In genomic region chr11:61914471-61915171, GRCh38 we compare ENCODE assay signal across 1 cellular context.
TF ChIP-seq lines count a peak whose summit lies in the region.

No MANE protein-coding gene starts in this region.

TF ChIP-seq in SK-N-SH, 30 proteins besides CTCF, POLR2A, EP300 and RAD21 (continued from another document):
- TF ChIP-seq ZBTB33 (IDR thresholded peaks at IDR 0.05; ENCODE audit: borderline replicate concordance, low read depth) (no peak), TCF12 (IDR thresholded peaks at IDR 0.05) (no peak), TEAD4 (IDR thresholded peaks at IDR 0.05; ENCODE audit: borderline replicate concordance, insufficient read depth) (no peak), MAX (IDR thresholded peaks at IDR 0.05; ENCODE audit: low read depth) (no peak), IRF3 (IDR thresholded peaks at IDR 0.05; ENCODE audit: low read depth, low read length) (no peak), NRF1 (IDR thresholded peaks at IDR 0.05; ENCODE audit: low read depth, low read length) (no peak), SIN3A (IDR thresholded peaks at IDR 0.05; ENCODE audit: borderline replicate concordance, low read depth, low read length) (no peak), JUND (IDR thresholded peaks at IDR 0.05) (no peak)
